ENCODE assay signal across 8 cellular contexts in the genomic region with DNA sequence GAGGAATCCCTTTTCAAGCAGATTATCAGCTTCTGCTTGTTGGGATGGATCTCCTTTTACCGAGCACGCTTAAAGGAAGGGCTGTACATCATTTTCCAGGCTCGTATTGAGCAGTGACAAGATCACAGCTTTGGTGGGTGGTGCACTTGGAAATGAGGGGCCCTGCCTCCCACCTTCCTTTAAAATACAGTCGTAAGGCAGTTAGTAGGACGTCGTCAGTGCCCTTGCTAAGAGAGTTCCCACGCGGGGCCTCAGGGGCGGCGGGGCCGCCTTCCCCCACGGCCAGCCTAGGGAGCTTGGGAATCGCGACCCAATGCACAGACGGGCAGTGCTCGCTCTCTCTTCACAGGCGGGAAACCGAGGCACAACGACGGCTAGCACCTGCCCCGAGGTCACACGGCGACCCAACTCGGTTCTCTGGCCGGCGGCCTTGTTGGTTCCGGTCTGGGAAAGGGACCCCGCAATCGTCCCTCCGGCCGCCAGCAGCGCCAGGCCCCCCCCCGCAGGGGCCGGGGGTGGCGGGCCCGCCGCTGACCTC. TPM values are rescaled to one million over a fixed set of nuclear protein-coding genes. Genes with fewer than 3 reads are reported as not detected.
A peak's percentile ranks its signal among the peaks of the same experiment; 100 is the strongest.
DNase-seq lines count a peak whose midpoint lies in the region; ATAC-seq and TF ChIP-seq lines count a peak whose summit lies in the region.

No MANE protein-coding gene starts in this region.

- WGBS in right lobe of liver (ENCODE audit: insufficient coverage, low coverage, low lambda C conversion rate, missing lambda C conversion rate) = 37% methylated on average over 5 of the region's 37 CpGs
- 32 to 61% methylated on average over 7 to 14 of the region's 37 CpGs for WGBS in tibial nerve, 2 donors

- H3K27me3 ChIP-seq in right lobe of liver = no peaks in the 10 kb centered on the region
- H3K27me3 ChIP-seq in tibial nerve = no peaks in the 10 kb centered on the region

- TF ChIP-seq EP300 in tibial nerve (IDR thresholded peaks at IDR 0.05) = no peak

- no peak for ATAC-seq in right lobe of liver
- ATAC-seq in GM21825 (IDR thresholded peaks at IDR 0.05; ENCODE audit: unreplicated experiment) = no peak

- H3K4me1 ChIP-seq in right lobe of liver (no peaks in the 10 kb centered on the region), tibial nerve (peaks cover 0 to 22% (median 6%) of the 10 kb centered on the region in 4 donors)

- no peak overlapping the region for H3K27ac ChIP-seq in right lobe of liver
- peak overlapping the region; percentile 68 to 93 (median 90) for H3K27ac ChIP-seq in tibial nerve

- intact Hi-C loops in right lobe of liver (cut with DNase I) = loop anchor here (5.0 kb wide), 2 partner anchors 54 to 76 kb away; no protein-coding TSS in a partner anchor

- no peak for DNase-seq in activated T-cell treated with anti-CD3 and anti-CD28 coated beads, Interleukin-2, amount 50 U/mL, for 24 hours
- DNase-seq in activated T-cell treated with anti-CD3 and anti-CD28 coated beads for 4 hours (no peak), right lobe of liver (no peak), tibial nerve (ENCODE audit: low spot score in 2 of 2) (no peak), NCI-H2029 treated with DMSO at 0.1 percent for 48 hours (lab: John Stamatoyannopoulos, UW) (no peak), SIG-M5 (lab: John Stamatoyannopoulos, UW) (no peak)

- H3K36me3 Mint-ChIP-seq in activated T-cell treated with anti-CD3 and anti-CD28 coated beads, Interleukin-2, amount 50 U/mL, for 24 hours (ENCODE audit: low read depth) = no peaks in the 10 kb centered on the region
- no peaks in the 10 kb centered on the region for H3K36me3 Mint-ChIP-seq in activated naive CD8-positive, alpha-beta T cell

- H3K9me3 Mint-ChIP-seq in activated T-cell treated with anti-CD3 and anti-CD28 coated beads, Interleukin-2, amount 50 U/mL, for 24 hours = no peaks in the 10 kb centered on the region
- no peaks in the 10 kb centered on the region for H3K9me3 Mint-ChIP-seq in activated naive CD8-positive, alpha-beta T cell (ENCODE audit: low read depth)

- peaks cover 25% of the 10 kb centered on the region for H3K4me1 Mint-ChIP-seq in activated T-cell treated with anti-CD3 and anti-CD28 coated beads, Interleukin-2, amount 50 U/mL, for 24 hours (ENCODE audit: low read depth)
- peaks cover 22% of the 10 kb centered on the region for H3K4me1 Mint-ChIP-seq in activated naive CD8-positive, alpha-beta T cell (ENCODE audit: low read depth)

- TF ChIP-seq POLR2A in right lobe of liver (IDR thresholded peaks at IDR 0.05) (no peak), tibial nerve (IDR thresholded peaks at IDR 0.05) (no peak)

- no peaks in the 10 kb centered on the region for H3K9me3 ChIP-seq in right lobe of liver
- H3K9me3 ChIP-seq in tibial nerve = no peaks in the 10 kb centered on the region

- peaks cover 5% of the 10 kb centered on the region for H3K27me3 Mint-ChIP-seq in activated T-cell treated with anti-CD3 and anti-CD28 coated beads, Interleukin-2, amount 50 U/mL, for 24 hours
- peaks cover 3% of the 10 kb centered on the region for H3K27me3 Mint-ChIP-seq in activated naive CD8-positive, alpha-beta T cell

- no peak for TF ChIP-seq CTCF in right lobe of liver (IDR thresholded peaks at IDR 0.05)
- TF ChIP-seq CTCF in tibial nerve (IDR thresholded peaks at IDR 0.05) = no peak

- peak overlapping the region; percentile 87 for H3K27ac Mint-ChIP-seq in activated T-cell treated with anti-CD3 and anti-CD28 coated beads, Interleukin-2, amount 50 U/mL, for 24 hours
- peak overlapping the region; percentile 79 for H3K27ac Mint-ChIP-seq in activated naive CD8-positive, alpha-beta T cell

- H3K4me3 ChIP-seq in right lobe of liver (peak overlapping the region in 2 of 3 donors; percentile 63 to 64), tibial nerve (peak overlapping the region in 3 of 4 donors; percentile 68 to 75 (median 70))

- H3K4me3 Mint-ChIP-seq in activated T-cell treated with anti-CD3 and anti-CD28 coated beads, Interleukin-2, amount 50 U/mL, for 24 hours = peak overlapping the region; percentile 70
- peak overlapping the region; percentile 81 for H3K4me3 Mint-ChIP-seq in activated naive CD8-positive, alpha-beta T cell

- H3K36me3 ChIP-seq in right lobe of liver (no peaks in the 10 kb centered on the region), tibial nerve (no peaks in the 10 kb centered on the region)

RNA-seq across cellular contexts. Expression of gene H3-3A, which starts 58.6 kb away (rescaled TPM):
- total RNA-seq in right lobe of liver (100 to 1,000 TPM; 132 to 185 (median 156) TPM), tibial nerve (100 to 1,000 TPM; 193 to 204 (median 197) TPM)

Comparison
In these comparisons a context has a peak if more than half of its experiments do, and no peak if none do; other contexts are left out.
1. H3K27ac ChIP-seq: peak in tibial nerve (4 of 4); none in right lobe of liver (0 of 3).